11 cellular contexts compared by ENCODE assay signal in genomic region chr4:88291003-88291402, GRCh38. TPM values are rescaled to one million over a fixed set of nuclear protein-coding genes. Genes with fewer than 3 reads are reported as not detected.
A peak's percentile ranks its signal among the peaks of the same experiment; 100 is the strongest.
DNase-seq lines count a peak whose midpoint lies in the region; ATAC-seq and TF ChIP-seq lines count a peak whose summit lies in the region.
"Had no signal": no experiment of that assay in that cellular context is flagged by ENCODE, and none has a peak within 500 bp of the region (broad histone marks: within the 10 kb centered on the region; RNA-seq: fewer than 3 reads in every experiment).

No MANE protein-coding gene starts in this region.

- no peaks in the 10 kb centered on the region for H3K36me3 Mint-ChIP-seq in activated naive CD4-positive, alpha-beta T cell treated with anti-CD3 and anti-CD28 coated beads, Interleukin-2, amount 10 ng/mL, durations not matched to agents 7 days and 5 days
- H3K36me3 Mint-ChIP-seq: mesothelial cell of epicardium had no signal

- peaks cover 3% of the 10 kb centered on the region for H3K27me3 Mint-ChIP-seq in activated naive CD4-positive, alpha-beta T cell treated with anti-CD3 and anti-CD28 coated beads, Interleukin-2, amount 10 ng/mL, durations not matched to agents 7 days and 5 days
- H3K27me3 Mint-ChIP-seq: activated naive CD8-positive, alpha-beta T cell treated with anti-CD3 and anti-CD28 coated beads, Interleukin-2, amount 10 ng/mL, durations not matched to agents 7 days and 5 days had no signal

- H3K27ac Mint-ChIP-seq in activated naive CD4-positive, alpha-beta T cell treated with anti-CD3 and anti-CD28 coated beads, Interleukin-2, amount 10 ng/mL, durations not matched to agents 7 days and 5 days, result no peak overlapping the region
- H3K27ac Mint-ChIP-seq: activated CD4-positive, alpha-beta memory T cell treated with anti-CD3 and anti-CD28 coated beads, Interleukin-2, amount 10 ng/mL, durations not matched to agents 7 days and 5 days; activated naive CD8-positive, alpha-beta T cell treated with anti-CD3 and anti-CD28 coated beads, Interleukin-2, amount 10 ng/mL, durations not matched to agents 7 days and 5 days; mesothelial cell of epicardium had no signal

- TF ChIP-seq POLR2A in body of pancreas (IDR thresholded peaks at IDR 0.05), result peak in 2 of 3 donors; percentile 31 to 52

- no peak overlapping the region for H3K4me3 Mint-ChIP-seq in activated naive CD4-positive, alpha-beta T cell treated with anti-CD3 and anti-CD28 coated beads, Interleukin-2, amount 10 ng/mL, durations not matched to agents 7 days and 5 days
- H3K4me3 Mint-ChIP-seq: activated CD4-positive, alpha-beta memory T cell treated with anti-CD3 and anti-CD28 coated beads, Interleukin-2, amount 10 ng/mL, durations not matched to agents 7 days and 5 days; activated naive CD8-positive, alpha-beta T cell treated with anti-CD3 and anti-CD28 coated beads, Interleukin-2, amount 10 ng/mL, durations not matched to agents 7 days and 5 days; mesothelial cell of epicardium had no signal

- in situ Hi-C loops in GM13976 (cut with MboI; ENCODE audit: low sequenced_read_pairs, unreplicated experiment), result no loop called here

- H3K9me3 ChIP-seq in body of pancreas, result no peaks in the 10 kb centered on the region

- CTCF ChIA-PET in activated naive CD4-positive, alpha-beta T cell treated with anti-CD3 and anti-CD28 coated beads, Interleukin-2, amount 10 ng/mL, durations not matched to agents 7 days and 5 days (lab: Charles Lee), result no interaction called here

- no peak overlapping the region for H3K4me3 ChIP-seq in body of pancreas

- no peaks in the 10 kb centered on the region for H3K9me3 Mint-ChIP-seq in activated naive CD4-positive, alpha-beta T cell treated with anti-CD3 and anti-CD28 coated beads, Interleukin-2, amount 10 ng/mL, durations not matched to agents 7 days and 5 days
- H3K9me3 Mint-ChIP-seq: activated CD4-positive, alpha-beta memory T cell treated with anti-CD3 and anti-CD28 coated beads, Interleukin-2, amount 10 ng/mL, durations not matched to agents 7 days and 5 days; activated naive CD8-positive, alpha-beta T cell treated with anti-CD3 and anti-CD28 coated beads, Interleukin-2, amount 10 ng/mL, durations not matched to agents 7 days and 5 days; mesothelial cell of epicardium had no signal

- WGBS in body of pancreas, 2 donors, result 21 to 22% methylated on average over 4 of the region's 4 CpGs

- peaks cover 3% of the 10 kb centered on the region for H3K4me1 Mint-ChIP-seq in activated naive CD4-positive, alpha-beta T cell treated with anti-CD3 and anti-CD28 coated beads, Interleukin-2, amount 10 ng/mL, durations not matched to agents 7 days and 5 days
- H3K4me1 Mint-ChIP-seq: mesothelial cell of epicardium had no signal

- no peaks in the 10 kb centered on the region for H3K27me3 ChIP-seq in body of pancreas

- TF ChIP-seq CTCF in body of pancreas (IDR thresholded peaks at IDR 0.05), result no peak
- no peak for TF ChIP-seq CTCF in GM13976 (IDR thresholded peaks at IDR 0.05; ENCODE audit: borderline replicate concordance, control extremely low read depth, extremely low read depth, insufficient read depth, missing control alignments)

- peaks cover 17% of the 10 kb centered on the region for H3K4me1 ChIP-seq in body of pancreas

- ATAC-seq in body of pancreas (peak; percentile 100), HG03108 (IDR thresholded peaks at IDR 0.05; ENCODE audit: unreplicated experiment) (no peak)

- DNase-seq in M059J (ENCODE audit: low read depth) (peak; percentile 44), body of pancreas (peak; percentile 69 to 90 (median 80)), hepatic stellate cell (ENCODE audit: low spot score) (peak; percentile 26), stromal cell of bone marrow (ENCODE audit: low read depth) (peak; percentile 6), GM13976 (ENCODE audit: low spot score) (no peak)
- no peak for DNase-seq in activated naive CD4-positive, alpha-beta T cell treated with anti-CD3 and anti-CD28 coated beads, Interleukin-2, amount 10 ng/mL, durations not matched to agents 7 days and 5 days
- DNase-seq: activated CD4-positive, alpha-beta memory T cell treated with anti-CD3 and anti-CD28 coated beads, Interleukin-2, amount 10 ng/mL, durations not matched to agents 7 days and 5 days; activated naive CD8-positive, alpha-beta T cell treated with anti-CD3 and anti-CD28 coated beads, Interleukin-2, amount 10 ng/mL, durations not matched to agents 7 days and 5 days; NCI-H524 had no signal

- H3K27ac ChIP-seq in body of pancreas, result peak overlapping the region; percentile 55 to 94 (median 91)

- no peaks in the 10 kb centered on the region for H3K36me3 ChIP-seq in body of pancreas (replicated peaks in 1 of 2; ENCODE audit: insufficient read depth in 1 of 2, low read depth in 2 of 2)

- intact Hi-C loops in body of pancreas (cut with DNase I), result loop anchor here (10.0 kb wide), 1 partner anchor 224 kb away; no protein-coding TSS in a partner anchor

RNA-seq across cellular contexts. Expression of gene PPM1K, which starts 6.6 kb away (rescaled TPM):
- 15.0 and 23.3 TPM in 2 replicates for total RNA-seq in M059J (2014; rRNA removed; shearing (Covaris generic))
- total RNA-seq in body of pancreas, result 10 to 100 TPM; 29.3 to 56.4 TPM

Comparison
In these comparisons a context has a peak if more than half of its experiments do, and no peak if none do; other contexts are left out.
1. DNase-seq: peak in M059J (single experiment), body of pancreas (4 of 4), hepatic stellate cell (single experiment) and stromal cell of bone marrow (single experiment); none in GM13976 (single experiment) and activated naive CD4-positive, alpha-beta T cell treated with anti-CD3 and anti-CD28 coated beads, Interleukin-2, amount 10 ng/mL, durations not matched to agents 7 days and 5 days (single experiment).